Comparison of ENCODE assay signal across 1 cellular context in genomic region chr5:10701567-10702039, GRCh38.
TF ChIP-seq lines count a peak whose summit lies in the region.

No MANE protein-coding gene starts in this region.

TF ChIP-seq in K562, 482 proteins besides CTCF, POLR2A, EP300 and RAD21 (continued from another document):
- TF ChIP-seq E4F1 (CRISPR knock-in tag; IDR thresholded peaks at IDR 0.05; ENCODE audit: borderline replicate concordance): no peak
- 0 out of 2 replicates have a peak, but pooled peaks have one; percentile 12 for TF ChIP-seq ZBTB7A (IDR thresholded peaks at IDR 0.05; ENCODE audit: borderline replicate concordance, control insufficient read depth, low read depth, low read length)
- TF ChIP-seq THRAP3 (IDR thresholded peaks at IDR 0.05; ENCODE audit: borderline replicate concordance): peak; percentile 73; the same call in 1 of the 2 replicates
- TF ChIP-seq SMC3 (conservative IDR thresholded peaks at IDR 0.05; ENCODE audit: insufficient read depth, low read depth, low read length): peak; percentile 50
- peak; percentile 62; the same call in 1 of the 2 replicates for TF ChIP-seq ZNF395 (CRISPR knock-in tag; IDR thresholded peaks at IDR 0.05)
- peak; percentile 42; the same call in 1 of the 2 replicates for TF ChIP-seq ZFX (CRISPR knock-in tag; IDR thresholded peaks at IDR 0.05)
- 0 out of 2 replicates have a peak, but pooled peaks have one; percentile 21 for TF ChIP-seq JUND (IDR thresholded peaks at IDR 0.05; ENCODE audit: borderline replicate concordance, low read depth, low read length)
- no peak for TF ChIP-seq JUND (tag; IDR thresholded peaks at IDR 0.05; ENCODE audit: borderline replicate concordance, low read depth, low read length)
- no peak for TF ChIP-seq ZBED1 (IDR thresholded peaks at IDR 0.05)
- TF ChIP-seq XRCC5 (IDR thresholded peaks at IDR 0.05; ENCODE audit: low read depth, low read length): 0 out of 2 replicates have a peak, but pooled peaks have one; percentile 8
- 0 out of 2 replicates have a peak, but pooled peaks have one; percentile 43 for TF ChIP-seq SMARCA5 (IDR thresholded peaks at IDR 0.05)
- TF ChIP-seq, protein P1, sequence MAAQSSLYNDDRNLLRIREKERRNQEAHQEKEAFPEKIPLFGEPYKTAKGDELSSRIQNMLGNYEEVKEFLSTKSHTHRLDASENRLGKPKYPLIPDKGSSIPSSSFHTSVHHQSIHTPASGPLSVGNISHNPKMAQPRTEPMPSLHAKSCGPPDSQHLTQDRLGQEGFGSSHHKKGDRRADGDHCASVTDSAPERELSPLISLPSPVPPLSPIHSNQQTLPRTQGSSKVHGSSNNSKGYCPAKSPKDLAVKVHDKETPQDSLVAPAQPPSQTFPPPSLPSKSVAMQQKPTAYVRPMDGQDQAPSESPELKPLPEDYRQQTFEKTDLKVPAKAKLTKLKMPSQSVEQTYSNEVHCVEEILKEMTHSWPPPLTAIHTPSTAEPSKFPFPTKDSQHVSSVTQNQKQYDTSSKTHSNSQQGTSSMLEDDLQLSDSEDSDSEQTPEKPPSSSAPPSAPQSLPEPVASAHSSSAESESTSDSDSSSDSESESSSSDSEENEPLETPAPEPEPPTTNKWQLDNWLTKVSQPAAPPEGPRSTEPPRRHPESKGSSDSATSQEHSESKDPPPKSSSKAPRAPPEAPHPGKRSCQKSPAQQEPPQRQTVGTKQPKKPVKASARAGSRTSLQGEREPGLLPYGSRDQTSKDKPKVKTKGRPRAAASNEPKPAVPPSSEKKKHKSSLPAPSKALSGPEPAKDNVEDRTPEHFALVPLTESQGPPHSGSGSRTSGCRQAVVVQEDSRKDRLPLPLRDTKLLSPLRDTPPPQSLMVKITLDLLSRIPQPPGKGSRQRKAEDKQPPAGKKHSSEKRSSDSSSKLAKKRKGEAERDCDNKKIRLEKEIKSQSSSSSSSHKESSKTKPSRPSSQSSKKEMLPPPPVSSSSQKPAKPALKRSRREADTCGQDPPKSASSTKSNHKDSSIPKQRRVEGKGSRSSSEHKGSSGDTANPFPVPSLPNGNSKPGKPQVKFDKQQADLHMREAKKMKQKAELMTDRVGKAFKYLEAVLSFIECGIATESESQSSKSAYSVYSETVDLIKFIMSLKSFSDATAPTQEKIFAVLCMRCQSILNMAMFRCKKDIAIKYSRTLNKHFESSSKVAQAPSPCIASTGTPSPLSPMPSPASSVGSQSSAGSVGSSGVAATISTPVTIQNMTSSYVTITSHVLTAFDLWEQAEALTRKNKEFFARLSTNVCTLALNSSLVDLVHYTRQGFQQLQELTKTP (IDR thresholded peaks at IDR 0.05; ENCODE audit: low read depth in 1 of 2, partially characterized antibody in 2 of 2): peak in 1 of 2 experiments; percentile 30
- TF ChIP-seq, protein P2, sequence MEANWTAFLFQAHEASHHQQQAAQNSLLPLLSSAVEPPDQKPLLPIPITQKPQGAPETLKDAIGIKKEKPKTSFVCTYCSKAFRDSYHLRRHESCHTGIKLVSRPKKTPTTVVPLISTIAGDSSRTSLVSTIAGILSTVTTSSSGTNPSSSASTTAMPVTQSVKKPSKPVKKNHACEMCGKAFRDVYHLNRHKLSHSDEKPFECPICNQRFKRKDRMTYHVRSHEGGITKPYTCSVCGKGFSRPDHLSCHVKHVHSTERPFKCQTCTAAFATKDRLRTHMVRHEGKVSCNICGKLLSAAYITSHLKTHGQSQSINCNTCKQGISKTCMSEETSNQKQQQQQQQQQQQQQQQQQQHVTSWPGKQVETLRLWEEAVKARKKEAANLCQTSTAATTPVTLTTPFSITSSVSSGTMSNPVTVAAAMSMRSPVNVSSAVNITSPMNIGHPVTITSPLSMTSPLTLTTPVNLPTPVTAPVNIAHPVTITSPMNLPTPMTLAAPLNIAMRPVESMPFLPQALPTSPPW (CRISPR knock-in tag; IDR thresholded peaks at IDR 0.05): peak; percentile 98
TF ChIP-seq in K562: peak in this region for 12.
